28 cellular contexts compared by ENCODE assay signal in genomic region chr16:22915003-22915402, GRCh38.
"Had no signal": no experiment of that assay in that cellular context is flagged by ENCODE, and none has a peak within 500 bp of the region (broad histone marks: within the 10 kb centered on the region; RNA-seq: fewer than 3 reads in every experiment).

No MANE protein-coding gene starts in this region.

- H3K27ac ChIP-seq: ascending aorta, KMS-11, Peyer's patch had no signal

- H3K9ac ChIP-seq: KMS-11 had no signal

- H3K4me3 Mint-ChIP-seq: activated CD4-positive, alpha-beta T cell treated with anti-CD3 and anti-CD28 coated beads, Interleukin-2, amount 10 ng/mL, durations not matched to agents 24 days and 14 days; activated CD8-positive, alpha-beta T cell treated with anti-CD3 and anti-CD28 coated beads for 36 hours; activated naive CD4-positive, alpha-beta T cell treated with anti-CD3 and anti-CD28 coated beads, Interleukin-2, amount 50 U/mL, for 24 hours; activated naive CD8-positive, alpha-beta T cell treated with anti-CD3 and anti-CD28 coated beads, Interleukin-2, amount 10 ng/mL, durations not matched to agents 7 days and 5 days; activated T-cell treated with anti-CD3 and anti-CD28 coated beads, Interleukin-2, amount 50 U/mL, for 24 hours had no signal

- H3K4me1 ChIP-seq: ascending aorta, Peyer's patch had no signal

- H3K36me3 ChIP-seq: ascending aorta, Peyer's patch had no signal

- DNase-seq: activated CD4-positive, alpha-beta T cell treated with anti-CD3 and anti-CD28 coated beads, Interleukin-2, amount 10 ng/mL, durations not matched to agents 24 days and 14 days; activated CD4-positive, alpha-beta T cell treated with anti-CD3 and anti-CD28 coated beads, Interleukin-2, amount 50 U/mL, for 4 hours; activated CD8-positive, alpha-beta T cell treated with anti-CD3 and anti-CD28 coated beads for 36 hours; activated gamma-delta T cell; activated naive CD4-positive, alpha-beta T cell treated with Interleukin-2 at 50 U/mL for 16 hours; activated naive CD8-positive, alpha-beta T cell treated with anti-CD3 and anti-CD28 coated beads, Interleukin-2, amount 10 ng/mL, durations not matched to agents 7 days and 5 days; activated T-cell treated with anti-CD3 and anti-CD28 coated beads, Interleukin-2, amount 50 U/mL, for 24 hours; amygdala; NCI-H1105; NCI-H1417 treated with DMSO at 0.1 percent for 48 hours; NCI-H187 treated with DMSO at 0.1 percent for 48 hours; NCI-H2081; NCI-H345; NCI-H526; NCI-H748 treated with DMSO at 0.1 percent for 48 hours; NK-92 treated with Interleukin-12 subunit alpha and Interleukin-12 subunit beta, amount 100 ng/mL, for 24 hours; PC-3; Peyer's patch; Right ventricle myocardium superior; RPMI8226; SW 1271; T-helper 1 cell; T-helper 2 cell; T-helper 9 cell had no signal

- H3K27ac Mint-ChIP-seq: activated CD4-positive, alpha-beta T cell treated with anti-CD3 and anti-CD28 coated beads, Interleukin-2, amount 10 ng/mL, durations not matched to agents 24 days and 14 days; activated CD8-positive, alpha-beta T cell treated with anti-CD3 and anti-CD28 coated beads for 36 hours; activated naive CD4-positive, alpha-beta T cell treated with anti-CD3 and anti-CD28 coated beads, Interleukin-2, amount 50 U/mL, for 24 hours; activated naive CD8-positive, alpha-beta T cell treated with anti-CD3 and anti-CD28 coated beads, Interleukin-2, amount 10 ng/mL, durations not matched to agents 7 days and 5 days; activated T-cell treated with anti-CD3 and anti-CD28 coated beads, Interleukin-2, amount 50 U/mL, for 24 hours; activated T-helper 2 cell treated with anti-CD3 and anti-CD28 coated beads, Interferon-gamma antibody, Interleukin-2, Interleukin-4, amounts not matched to agents 10 μg/mL and 5 μg/mL and 100 μg/mL, durations not matched to agents 14 hours and 24 hours and 36 hours had no signal

- H3K27me3 Mint-ChIP-seq: activated naive CD8-positive, alpha-beta T cell treated with anti-CD3 and anti-CD28 coated beads, Interleukin-2, amount 10 ng/mL, durations not matched to agents 7 days and 5 days had no signal

- H3K9me3 Mint-ChIP-seq: activated CD4-positive, alpha-beta T cell treated with anti-CD3 and anti-CD28 coated beads, Interleukin-2, amount 10 ng/mL, durations not matched to agents 24 days and 14 days; activated CD8-positive, alpha-beta T cell treated with anti-CD3 and anti-CD28 coated beads for 36 hours; activated naive CD4-positive, alpha-beta T cell treated with anti-CD3 and anti-CD28 coated beads, Interleukin-2, amount 50 U/mL, for 24 hours; activated naive CD8-positive, alpha-beta T cell treated with anti-CD3 and anti-CD28 coated beads, Interleukin-2, amount 10 ng/mL, durations not matched to agents 7 days and 5 days; activated T-cell treated with anti-CD3 and anti-CD28 coated beads, Interleukin-2, amount 50 U/mL, for 24 hours; activated T-helper 2 cell treated with anti-CD3 and anti-CD28 coated beads, Interferon-gamma antibody, Interleukin-2, Interleukin-4, amounts not matched to agents 10 μg/mL and 5 μg/mL and 100 μg/mL, durations not matched to agents 14 hours and 24 hours and 36 hours had no signal

- H3K36me3 Mint-ChIP-seq: activated naive CD4-positive, alpha-beta T cell treated with anti-CD3 and anti-CD28 coated beads, Interleukin-2, amount 50 U/mL, for 24 hours; activated naive CD8-positive, alpha-beta T cell treated with anti-CD3 and anti-CD28 coated beads, Interleukin-2, amount 10 ng/mL, durations not matched to agents 7 days and 5 days had no signal

- H3K9me3 ChIP-seq: ascending aorta, Peyer's patch had no signal

- H3K27me3 ChIP-seq: ascending aorta, Peyer's patch had no signal

- H3K4me1 Mint-ChIP-seq: activated CD4-positive, alpha-beta T cell treated with anti-CD3 and anti-CD28 coated beads, Interleukin-2, amount 10 ng/mL, durations not matched to agents 24 days and 14 days; activated naive CD4-positive, alpha-beta T cell treated with anti-CD3 and anti-CD28 coated beads, Interleukin-2, amount 50 U/mL, for 24 hours; activated naive CD8-positive, alpha-beta T cell treated with anti-CD3 and anti-CD28 coated beads, Interleukin-2, amount 10 ng/mL, durations not matched to agents 7 days and 5 days had no signal

- H3K4me3 ChIP-seq: ascending aorta, Peyer's patch had no signal
